ENCODE assay signal across 1 cellular context in genomic region chr5:119290607-119291006, GRCh38.
TF ChIP-seq lines count a peak whose summit lies in the region.

No MANE protein-coding gene starts in this region.

TF ChIP-seq in HEK293, 187 proteins besides CTCF, POLR2A, EP300 and RAD21 (continued from another document):
- TF ChIP-seq REST (tag by site-specific recombination; IDR thresholded peaks at IDR 0.05): peak; percentile 68
